ENCODE assay signal across 18 cellular contexts in the genomic region with DNA sequence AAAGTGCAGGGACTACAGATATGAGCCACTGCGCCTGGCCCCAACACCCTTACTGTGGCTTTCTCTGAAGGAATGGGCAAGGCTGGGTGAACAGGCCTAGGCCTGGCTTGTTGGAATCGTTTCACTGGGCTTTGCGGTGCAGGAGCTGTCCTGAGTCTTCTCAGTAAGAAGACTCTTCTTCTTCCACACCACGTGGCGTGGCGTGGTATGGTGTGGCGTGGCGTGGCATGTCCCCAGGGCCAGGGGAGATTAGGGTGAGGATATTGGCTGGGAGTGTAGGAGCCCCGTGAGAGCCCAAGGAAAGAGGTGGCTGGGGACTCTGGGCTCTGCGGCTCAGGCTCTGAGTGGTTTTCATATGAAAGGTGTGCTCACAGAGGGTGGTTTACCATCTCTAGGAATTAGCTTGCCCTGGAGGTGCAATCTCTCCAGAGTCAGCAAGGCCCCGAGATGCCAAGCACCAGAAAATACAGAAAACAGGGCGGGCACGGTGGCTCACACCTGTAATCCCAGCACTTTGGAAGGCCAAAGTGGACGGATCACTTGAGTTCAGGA.
"Had no signal": no experiment of that assay in that cellular context is flagged by ENCODE, and none has a peak within 500 bp of the region (broad histone marks: within the 10 kb centered on the region; RNA-seq: fewer than 3 reads in every experiment).

No MANE protein-coding gene starts in this region.

- DNase-seq: effector CD4-positive, alpha-beta T cell; endodermal cell; erythroblast; foreskin keratinocyte; kidney glomerular epithelial cell; mesendoderm; naive thymus-derived CD4-positive, alpha-beta T cell; nephron progenitor cell; retina; stimulated activated naive CD4-positive, alpha-beta T cell; stomach; substantia nigra; transverse colon had no signal

- H3K27ac Mint-ChIP-seq: endodermal cell, nephron progenitor cell had no signal

- H3K9me3 Mint-ChIP-seq: endodermal cell; naive thymus-derived CD4-positive, alpha-beta T cell; nephron progenitor cell had no signal

- H3K27me3 ChIP-seq: hepatocyte, stomach, transverse colon had no signal

- H3K4me3 ChIP-seq: coronary artery, hepatocyte, psoas muscle, stomach, thoracic aorta, transverse colon had no signal

- H3K4me2 ChIP-seq: hepatocyte had no signal

- ATAC-seq: foreskin keratinocyte; naive thymus-derived CD4-positive, alpha-beta T cell; psoas muscle had no signal

- H3K36me3 Mint-ChIP-seq: naive thymus-derived CD4-positive, alpha-beta T cell had no signal

- H3K9ac ChIP-seq: parathyroid adenoma had no signal

- H3K79me2 ChIP-seq: hepatocyte, parathyroid adenoma had no signal

- H3K4me1 ChIP-seq: foreskin keratinocyte, parathyroid adenoma had no signal

- H2AFZ ChIP-seq: hepatocyte, parathyroid adenoma had no signal

- H3K27ac ChIP-seq: coronary artery, foreskin keratinocyte, hepatocyte, parathyroid adenoma, psoas muscle, stomach, thoracic aorta, transverse colon had no signal

- H3K4me1 Mint-ChIP-seq: endodermal cell had no signal

- H3K9me3 ChIP-seq: psoas muscle, stomach, thoracic aorta, transverse colon had no signal

- H3K4me3 Mint-ChIP-seq: endodermal cell; naive thymus-derived CD4-positive, alpha-beta T cell; nephron progenitor cell had no signal

- H3K36me3 ChIP-seq: thoracic aorta, transverse colon had no signal

- H3K27me3 Mint-ChIP-seq: naive thymus-derived CD4-positive, alpha-beta T cell had no signal
